In the genomic region with DNA sequence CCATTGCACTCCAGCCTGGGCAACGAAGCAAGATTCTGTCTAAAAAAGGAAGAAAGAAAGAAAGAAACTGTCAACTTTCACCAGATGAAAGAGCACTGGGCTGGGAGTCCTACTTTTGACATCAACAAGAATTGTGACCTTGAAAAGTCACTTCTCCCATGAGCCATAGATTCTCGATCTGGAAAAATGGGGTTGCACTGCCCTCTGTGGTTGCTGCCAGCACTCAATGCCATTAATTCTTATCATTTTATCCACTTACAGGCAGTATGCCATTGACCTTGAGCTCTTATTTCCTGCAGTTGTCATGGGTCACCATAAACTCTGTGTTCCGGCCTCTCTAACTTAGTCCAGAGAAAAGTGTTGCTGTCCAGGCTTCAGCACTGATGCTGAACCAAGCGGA, we compare ENCODE assay signal across 13 cellular contexts.
A peak's percentile ranks its signal among the peaks of the same experiment; 100 is the strongest.
DNase-seq lines count a peak whose midpoint lies in the region; ATAC-seq, FAIRE-seq and TF ChIP-seq lines count a peak whose summit lies in the region.
"Had no signal": no experiment of that assay in that cellular context is flagged by ENCODE, and none has a peak within 500 bp of the region (broad histone marks: within the 10 kb centered on the region; RNA-seq: fewer than 3 reads in every experiment).

No MANE protein-coding gene starts in this region.

- H3K9ac ChIP-seq in Loucy (ENCODE audit: low read depth, low read length, poor library complexity, severe bottlenecking) (no peak overlapping the region), H1 (replicated peaks in 1 of 4; ENCODE audit: extremely low read depth in 1 of 4, low read depth in 3 of 4, low read length in 3 of 4) (no peak overlapping the region)

- no peak overlapping the region for H2AK5ac ChIP-seq in H1 (ENCODE audit: low read depth, low read length)

- H3K23me2 ChIP-seq in H1 (ENCODE audit: low read depth, low read length): no peaks in the 10 kb centered on the region

- H3K14ac ChIP-seq in H1 (ENCODE audit: insufficient read length): no peak overlapping the region

- CTCF ChIA-PET in BJ (lab: Yijun Ruan, JAX) (interaction anchor here (0.6 to 1.5 kb wide), 3 partner anchors 89 to 309 kb away, joined by 3 to 4 read pairs (median 4); no protein-coding TSS in a partner anchor), H1 (lab: Charles Lee; ENCODE audit: partially characterized antibody) (interaction anchor here (0.6 to 2.0 kb wide), 13 partner anchors 9 to 404 kb away, joined by 3 to 9 read pairs (median 4); no protein-coding TSS in a partner anchor)

- H3K18ac ChIP-seq in H1 (ENCODE audit: extremely low read depth, low read length): no peak overlapping the region

- H3K23ac ChIP-seq in H1 (ENCODE audit: insufficient read length): no peak overlapping the region

- no peak overlapping the region for H2BK120ac ChIP-seq in H1 (replicated peaks; ENCODE audit: low read depth, low read length)

- no peaks in the 10 kb centered on the region for H3K4me1 Mint-ChIP-seq in activated naive CD8-positive, alpha-beta T cell treated with anti-CD3 and anti-CD28 coated beads for 36 hours
- H3K4me1 Mint-ChIP-seq: activated naive CD8-positive, alpha-beta T cell treated with anti-CD3 and anti-CD28 coated beads, Interleukin-2, amount 10 ng/mL, durations not matched to agents 7 days and 5 days had no signal

- TF ChIP-seq CTCF in BJ (IDR thresholded peaks at IDR 0.05; ENCODE audit: insufficient read depth, low read depth, low read length) (0 out of 2 replicates have a peak, but pooled peaks have one; percentile 19), Loucy (conservative IDR thresholded peaks at IDR 0.05; ENCODE audit: low read length) (0 out of 2 replicates have a peak, but pooled peaks have one; percentile 19), H1 (IDR thresholded peaks at IDR 0.05; ENCODE audit: control extremely low read depth in 1 of 3, insufficient read depth in 1 of 3, low read depth in 1 of 3, low read length in 3 of 3) (peak; percentile 3 to 70 (median 57))

- H3K4me2 ChIP-seq in Loucy (ENCODE audit: low read depth, low read length, poor library complexity, severe bottlenecking) (no peak overlapping the region), H1 (ENCODE audit: insufficient read depth in 1 of 2, low read depth in 2 of 2, low read length in 2 of 2) (no peak overlapping the region)

- H3K4me3 ChIP-seq in BJ (ENCODE audit: low read depth, low read length) (no peak overlapping the region), Loucy (ENCODE audit: low read length, poor library complexity, severe bottlenecking) (no peak overlapping the region), H1 (ENCODE audit: extremely low read depth in 1 of 4, insufficient read depth in 2 of 4, low read depth in 3 of 4, low read length in 4 of 4) (no peak overlapping the region)
- H3K4me3 ChIP-seq: vagina had no signal

- H2BK20ac ChIP-seq in H1 (ENCODE audit: low read length): no peak overlapping the region

- no peaks in the 10 kb centered on the region for H3K79me1 ChIP-seq in H1 (ENCODE audit: low read depth, low read length)

- H3K36me3 ChIP-seq in BJ (ENCODE audit: control insufficient read depth, insufficient read depth, low read length): no peaks in the 10 kb centered on the region
- no peaks in the 10 kb centered on the region for H3K36me3 ChIP-seq in Loucy (ENCODE audit: insufficient read depth, low read length)
- H3K36me3 ChIP-seq in H1 (ENCODE audit: control insufficient read depth in 2 of 4, insufficient read depth in 4 of 4, low read length in 3 of 4): no peaks in the 10 kb centered on the region
- H3K36me3 ChIP-seq: vagina had no signal

- H3K9me3 Mint-ChIP-seq in activated naive CD8-positive, alpha-beta T cell treated with anti-CD3 and anti-CD28 coated beads for 36 hours: no peaks in the 10 kb centered on the region
- H3K9me3 Mint-ChIP-seq: activated naive CD8-positive, alpha-beta T cell treated with anti-CD3 and anti-CD28 coated beads, Interleukin-2, amount 10 ng/mL, durations not matched to agents 7 days and 5 days had no signal

- no peaks in the 10 kb centered on the region for H3K9me2 ChIP-seq in Loucy (replicated peaks; ENCODE audit: low read depth, low read length)

- H3K4me3 Mint-ChIP-seq in activated naive CD8-positive, alpha-beta T cell treated with anti-CD3 and anti-CD28 coated beads for 36 hours: no peak overlapping the region
- H3K4me3 Mint-ChIP-seq: activated naive CD8-positive, alpha-beta T cell treated with anti-CD3 and anti-CD28 coated beads, Interleukin-2, amount 10 ng/mL, durations not matched to agents 7 days and 5 days had no signal

- no peaks in the 10 kb centered on the region for H3K27me3 ChIP-seq in BJ (ENCODE audit: control insufficient read depth, insufficient read depth, low read length)
- no peaks in the 10 kb centered on the region for H3K27me3 ChIP-seq in Loucy (ENCODE audit: insufficient read depth, low read length, poor library complexity, severe bottlenecking)
- no peaks in the 10 kb centered on the region for H3K27me3 ChIP-seq in H1 (replicated peaks in 1 of 4; ENCODE audit: control insufficient read depth in 3 of 4, extremely low read depth in 1 of 4, insufficient read depth in 3 of 4, low read length in 3 of 4)
- H3K27me3 ChIP-seq: vagina had no signal

- H3K56ac ChIP-seq in H1 (replicated peaks; ENCODE audit: insufficient read length, low read depth, low read length): no peak overlapping the region

- no peak overlapping the region for H4K5ac ChIP-seq in H1 (ENCODE audit: insufficient read length, low read depth, low read length)

- peaks cover 9% of the 10 kb centered on the region for H3K27me3 Mint-ChIP-seq in activated naive CD8-positive, alpha-beta T cell treated with anti-CD3 and anti-CD28 coated beads for 36 hours
- H3K27me3 Mint-ChIP-seq: progenitor cell of endocrine pancreas had no signal

- no peak for DNase-seq in BJ (ENCODE audit: low read depth)
- no peak for DNase-seq in H1 (ENCODE audit: low read depth in 1 of 2, low spot score in 2 of 2)
- peak; percentile 2 to 89 for DNase-seq in lung microvascular endothelial cell (ENCODE audit: low read depth in 2 of 2)
- no peak for DNase-seq in activated naive CD8-positive, alpha-beta T cell treated with anti-CD3 and anti-CD28 coated beads for 36 hours
- no peak for DNase-seq in stimulated activated naive CD8-positive, alpha-beta T cell treated with anti-CD3 and anti-CD28 coated beads, Interleukin-15, Interleukin-2, amounts not matched to agents 100 U/mL and 50 U/mL, for 24 hours
- DNase-seq in SW 1271 (lab: John Stamatoyannopoulos, UW): no peak
- DNase-seq: activated naive CD8-positive, alpha-beta T cell treated with anti-CD3 and anti-CD28 coated beads, Interleukin-2, amount 10 ng/mL, durations not matched to agents 7 days and 5 days; NCI-H446 had no signal

- TF ChIP-seq RAD21 in H1 (IDR thresholded peaks at IDR 0.05 in 1 of 2, conservative IDR thresholded peaks at IDR 0.05 in 1 of 2; ENCODE audit: low read depth in 2 of 2, low read length in 2 of 2): peak; percentile 78 to 82

- 90% methylated on average over 4 of the region's 4 CpGs; no CpG with 5 or more reads in 1 of the 2 experiments for WGBS in H1 (ENCODE audit: extremely low coverage in 1 of 2, insufficient coverage in 1 of 2, insufficient read length in 1 of 2, insufficient replicate concordance in 2 of 2, low coverage in 1 of 2, low lambda C conversion rate in 2 of 2, missing lambda C conversion rate in 1 of 2), 2 experiments

- FAIRE-seq in H1 (lab: Jason Lieb, UNC): no peak

- no peaks in the 10 kb centered on the region for H3K36me3 Mint-ChIP-seq in activated naive CD8-positive, alpha-beta T cell treated with anti-CD3 and anti-CD28 coated beads for 36 hours
- H3K36me3 Mint-ChIP-seq: activated naive CD8-positive, alpha-beta T cell treated with anti-CD3 and anti-CD28 coated beads, Interleukin-2, amount 10 ng/mL, durations not matched to agents 7 days and 5 days had no signal

- H3K4me1 ChIP-seq in Loucy (ENCODE audit: insufficient read depth, low read length, poor library complexity, severe bottlenecking): no peaks in the 10 kb centered on the region
- no peaks in the 10 kb centered on the region for H3K4me1 ChIP-seq in H1 (replicated peaks in 1 of 4; ENCODE audit: control insufficient read depth in 3 of 4, insufficient read depth in 4 of 4, low read length in 3 of 4)
- H3K4me1 ChIP-seq: vagina had no signal

- no peaks in the 10 kb centered on the region for H4K20me1 ChIP-seq in Loucy (ENCODE audit: insufficient read depth, low read length, poor library complexity, severe bottlenecking)
- no peaks in the 10 kb centered on the region for H4K20me1 ChIP-seq in H1 (replicated peaks in 1 of 2; ENCODE audit: control insufficient read depth in 1 of 2, insufficient read depth in 2 of 2, low read length in 2 of 2)

- TF ChIP-seq POLR2A in H1 (IDR thresholded peaks at IDR 0.05; ENCODE audit: control extremely low read depth in 1 of 2, low read depth in 2 of 2, low read length in 2 of 2): no peak

- H2BK15ac ChIP-seq in H1 (ENCODE audit: low read length): no peak overlapping the region

- H4K91ac ChIP-seq in H1 (replicated peaks; ENCODE audit: insufficient read length, low read length): no peak overlapping the region

- no peak for ATAC-seq in stimulated activated naive CD8-positive, alpha-beta T cell treated with anti-CD3 and anti-CD28 coated beads, Interleukin-15, Interleukin-2, amounts not matched to agents 100 U/mL and 50 U/mL, for 24 hours
- ATAC-seq in GM21367 (IDR thresholded peaks at IDR 0.05; ENCODE audit: unreplicated experiment): no peak
- ATAC-seq: left lobe of liver had no signal

- no peak overlapping the region for H2BK12ac ChIP-seq in H1 (ENCODE audit: low read depth, low read length)

- H3K27ac ChIP-seq in H1 (ENCODE audit: low read depth, low read length): no peak overlapping the region
- H3K27ac ChIP-seq: vagina had no signal

- H3K79me2 ChIP-seq in Loucy (ENCODE audit: insufficient read depth, low read length) (no peaks in the 10 kb centered on the region), H1 (ENCODE audit: control insufficient read depth in 1 of 2, insufficient read depth in 2 of 2, low read length in 2 of 2) (no peaks in the 10 kb centered on the region)

- no peak overlapping the region for H3K4ac ChIP-seq in H1 (replicated peaks; ENCODE audit: insufficient read length, low read depth, low read length)

- H3K27ac Mint-ChIP-seq in activated naive CD8-positive, alpha-beta T cell treated with anti-CD3 and anti-CD28 coated beads for 36 hours: no peak overlapping the region
- H3K27ac Mint-ChIP-seq: activated naive CD8-positive, alpha-beta T cell treated with anti-CD3 and anti-CD28 coated beads, Interleukin-2, amount 10 ng/mL, durations not matched to agents 7 days and 5 days; progenitor cell of endocrine pancreas had no signal

- no peak overlapping the region for H2AFZ ChIP-seq in Loucy (ENCODE audit: low read length)
- H2AFZ ChIP-seq in H1 (ENCODE audit: low read length): no peak overlapping the region

- H3F3A ChIP-seq in Loucy (ENCODE audit: low read depth): no peaks in the 10 kb centered on the region

- H3K9me3 ChIP-seq in Loucy (ENCODE audit: insufficient read depth, low read depth, low read length) (no peaks in the 10 kb centered on the region), H1 (ENCODE audit: insufficient read depth in 2 of 2, low read depth in 1 of 2, low read length in 1 of 2) (peaks cover 0 to 3% of the 10 kb centered on the region in 2 experiments; a peak in 1 of 4 replicates)
- H3K9me3 ChIP-seq: vagina had no signal

- no peak overlapping the region for H4K8ac ChIP-seq in H1 (ENCODE audit: extremely low read depth, insufficient read depth, low read length)

- H2BK5ac ChIP-seq in H1 (ENCODE audit: low read depth, low read length): no peak overlapping the region

- TF ChIP-seq EP300 in H1 (IDR thresholded peaks at IDR 0.05; ENCODE audit: borderline replicate concordance in 1 of 2, low read depth in 2 of 2, low read length in 2 of 2): no peak

- POLR2A ChIA-PET in BJ (lab: Charles Lee): no interaction called here
- POLR2A ChIA-PET in H1 (lab: Charles Lee; ENCODE audit: partially characterized antibody): no interaction called here

Comparison
In these comparisons a context has a peak if more than half of its experiments do, and no peak if none do; other contexts are left out.
1. DNase-seq: peak in lung microvascular endothelial cell (2 of 2); none in BJ (single experiment), H1 (0 of 2), activated naive CD8-positive, alpha-beta T cell treated with anti-CD3 and anti-CD28 coated beads for 36 hours (single experiment), stimulated activated naive CD8-positive, alpha-beta T cell treated with anti-CD3 and anti-CD28 coated beads, Interleukin-15, Interleukin-2, amounts not matched to agents 100 U/mL and 50 U/mL, for 24 hours (single experiment) and SW 1271 (0 of 2).
2. Peak in every context shown above with its lines, with median percentiles within 50 percentile points of each other: CTCF ChIP-seq.